19 cellular contexts compared by ENCODE assay signal in the genomic region with DNA sequence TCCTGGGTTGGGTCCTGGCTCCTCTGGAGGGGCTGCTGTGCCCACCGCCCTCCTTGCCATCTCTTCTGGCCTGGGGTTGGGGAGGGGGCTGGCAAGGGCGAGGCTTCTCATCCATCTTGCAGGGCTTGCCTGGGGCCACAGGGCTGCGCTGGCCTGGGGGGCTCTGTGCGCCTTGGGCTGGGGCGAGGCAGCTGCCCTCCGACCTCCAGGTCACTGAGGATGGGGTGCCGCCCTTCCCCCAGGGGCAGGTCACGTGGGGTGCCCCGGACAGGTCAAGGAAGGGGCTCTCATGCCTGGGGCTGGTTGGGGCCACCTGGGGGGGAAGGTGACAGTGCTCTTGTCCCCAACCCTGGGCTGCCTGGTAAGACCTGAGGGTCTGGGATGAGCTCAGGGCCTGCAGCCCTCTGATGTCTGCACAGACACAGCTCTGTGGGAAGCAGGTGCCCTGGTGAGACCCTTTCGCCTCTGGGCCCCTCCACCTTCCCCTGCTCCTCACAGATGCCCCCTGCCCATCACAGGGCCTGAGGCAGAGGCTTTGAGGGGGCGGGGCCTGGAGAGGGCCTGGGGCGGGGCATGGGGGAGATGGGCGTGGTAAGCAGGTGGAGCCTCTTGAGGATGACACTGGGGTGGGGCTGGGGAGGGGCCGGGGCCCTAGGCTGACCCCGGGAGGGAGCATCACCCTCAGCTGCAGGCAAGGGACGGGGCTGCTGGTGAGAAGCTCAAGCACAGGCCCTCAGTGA. TPM values are rescaled to one million over a fixed set of nuclear protein-coding genes. Genes with fewer than 3 reads are reported as not detected.
DNase-seq lines count a peak whose midpoint lies in the region; ATAC-seq, FAIRE-seq and TF ChIP-seq lines count a peak whose summit lies in the region.
"Had no signal": no experiment of that assay in that cellular context is flagged by ENCODE, and none has a peak within 500 bp of the region (broad histone marks: within the 10 kb centered on the region; RNA-seq: fewer than 3 reads in every experiment).

No MANE protein-coding gene starts in this region.

- no peak overlapping the region for H2AFZ ChIP-seq in HCT116 (ENCODE audit: low read depth, low read length, poor library complexity, severe bottlenecking)

- H3K27ac ChIP-seq in HCT116 (ENCODE audit: low read depth, low read length) (no peak overlapping the region), pancreas (no peak overlapping the region)
- H3K27ac ChIP-seq: BLaER1, brain microvascular endothelial cell, skin epidermis had no signal

- RAD21 ChIA-PET in HCT116 (lab: Charles Lee; ENCODE audit: low non-redundant PET in 1 of 2, low total read pairs in 2 of 2, uncharacterized antibody in 2 of 2, unreplicated experiment in 2 of 2), result no interaction called here

- CTCF ChIA-PET in activated CD4-positive, alpha-beta T cell treated with anti-CD3 and anti-CD28 coated beads for 36 hours (lab: Charles Lee), result interaction anchor here (0.6 kb wide), 1 partner anchor 116 kb away, joined by 4 read pairs; no protein-coding TSS in a partner anchor
- CTCF ChIA-PET in HCT116 (lab: Charles Lee), result no interaction called here

- no peaks in the 10 kb centered on the region for H3K9me3 Mint-ChIP-seq in activated CD4-positive, alpha-beta T cell treated with anti-CD3 and anti-CD28 coated beads for 36 hours (ENCODE audit: low read depth)
- H3K9me3 Mint-ChIP-seq in immature natural killer cell, result no peaks in the 10 kb centered on the region

- H3K27ac Mint-ChIP-seq in activated CD4-positive, alpha-beta T cell treated with anti-CD3 and anti-CD28 coated beads for 36 hours, result no peak overlapping the region
- no peak overlapping the region for H3K27ac Mint-ChIP-seq in immature natural killer cell
- H3K27ac Mint-ChIP-seq: activated naive CD8-positive, alpha-beta T cell had no signal

- H3K27me3 ChIP-seq in HCT116 (ENCODE audit: insufficient read depth, low read length) (no peaks in the 10 kb centered on the region), pancreas (no peaks in the 10 kb centered on the region)
- H3K27me3 ChIP-seq: BLaER1 had no signal

- no peak for TF ChIP-seq RAD21 in HCT116 (IDR thresholded peaks at IDR 0.05; ENCODE audit: low read depth)

- H3K4me1 ChIP-seq in HCT116 (ENCODE audit: control insufficient read depth in 1 of 2, insufficient read depth in 2 of 2, low read length in 2 of 2) (no peaks in the 10 kb centered on the region), pancreas (peaks cover 0 to 2% (median 0%) of the 10 kb centered on the region in 3 donors)

- intact Hi-C loops in activated CD4-positive, alpha-beta T cell treated with anti-CD3 and anti-CD28 coated beads for 36 hours (cut with DNase I, micrococcal nuclease), result no loop called here
- intact Hi-C loops in HCT116 (cut with micrococcal nuclease), result no loop called here
- intact Hi-C loops in Right ventricle myocardium superior (cut with DNase I), result no loop called here
- intact Hi-C loops in pancreas (cut with DNase I), result no loop called here

- H3K79me2 ChIP-seq in HCT116 (ENCODE audit: insufficient read depth, low read length), result no peaks in the 10 kb centered on the region

- H3K4me2 ChIP-seq in HCT116 (ENCODE audit: low read length), result no peak overlapping the region
- H3K4me2 ChIP-seq: SK-N-SH had no signal

- no peaks in the 10 kb centered on the region for H3K27me3 Mint-ChIP-seq in activated CD4-positive, alpha-beta T cell treated with anti-CD3 and anti-CD28 coated beads for 36 hours
- H3K27me3 Mint-ChIP-seq in immature natural killer cell (ENCODE audit: low read depth in 3 of 3), result peaks cover 1 to 10% (median 5%) of the 10 kb centered on the region in 3 donors
- H3K27me3 Mint-ChIP-seq: activated naive CD8-positive, alpha-beta T cell had no signal

- H3K9me3 ChIP-seq in HCT116 (ENCODE audit: control insufficient read depth in 1 of 2, insufficient read depth in 1 of 2, low read depth in 1 of 2, low read length in 2 of 2) (no peaks in the 10 kb centered on the region), pancreas (no peaks in the 10 kb centered on the region)
- H3K9me3 ChIP-seq: BLaER1, SK-N-SH had no signal

- no peaks in the 10 kb centered on the region for H4K20me1 ChIP-seq in HCT116 (ENCODE audit: insufficient read depth)
- H4K20me1 ChIP-seq: BLaER1 had no signal

- POLR2A ChIA-PET in activated CD4-positive, alpha-beta T cell treated with anti-CD3 and anti-CD28 coated beads for 36 hours (lab: Charles Lee), result interaction anchor here (0.6 kb wide), 1 partner anchor 50 kb away, joined by 3 read pairs; no protein-coding TSS in a partner anchor
- POLR2A ChIA-PET in HCT116 (lab: Charles Lee), result no interaction called here

- no peak overlapping the region for H3K9ac ChIP-seq in HCT116 (ENCODE audit: low read length)
- H3K9ac ChIP-seq: BLaER1, SK-N-SH had no signal

- H3K36me3 ChIP-seq in HCT116 (ENCODE audit: control insufficient read depth in 1 of 2, insufficient read depth in 2 of 2, low read length in 2 of 2) (no peaks in the 10 kb centered on the region), pancreas (no peaks in the 10 kb centered on the region)
- H3K36me3 ChIP-seq: BLaER1, brain microvascular endothelial cell had no signal

- H3K4me3 ChIP-seq in HCT116 (replicated peaks in 1 of 2; ENCODE audit: low read depth in 1 of 2, low read length in 2 of 2) (no peak overlapping the region), pancreas (no peak overlapping the region)
- H3K4me3 ChIP-seq: BLaER1, skin epidermis had no signal

- no peaks in the 10 kb centered on the region for H3K9me2 ChIP-seq in HCT116 (ENCODE audit: insufficient read depth)
- H3K9me2 ChIP-seq: SK-N-SH had no signal

- 57 to 62% methylated on average over 15 to 16 of the region's 16 CpGs for WGBS in pancreas, 2 donors

- no TSS peak for BruUV-seq in HCT116 (replicated peaks; lab: Mats Ljungman, UMichigan)

- no peak for TF ChIP-seq POLR2A in HCT116 (IDR thresholded peaks at IDR 0.05; ENCODE audit: borderline replicate concordance, extremely low read depth, insufficient read depth, insufficient read length)

- H3K36me3 Mint-ChIP-seq in activated CD4-positive, alpha-beta T cell treated with anti-CD3 and anti-CD28 coated beads for 36 hours (ENCODE audit: low read depth), result no peaks in the 10 kb centered on the region
- H3K36me3 Mint-ChIP-seq in immature natural killer cell, result no peaks in the 10 kb centered on the region
- H3K36me3 Mint-ChIP-seq: activated naive CD8-positive, alpha-beta T cell had no signal

- peak; percentile 45 for DNase-seq in activated CD4-positive, alpha-beta T cell treated with anti-CD3 and anti-CD28 coated beads for 36 hours
- DNase-seq in activated CD4-positive, alpha-beta T cell treated with anti-CD3 and anti-CD28 coated beads for 1 hour, result no peak
- DNase-seq in HCT116 (ENCODE audit: low read depth, low spot score) (no peak), Right ventricle myocardium superior (peak; percentile 32), pancreas (peak in 4 of 6 donors; percentile 10 to 68 (median 38)), NCI-H510A treated with DMSO at 0.1 percent for 48 hours (lab: John Stamatoyannopoulos, UW) (no peak), immature natural killer cell (no peak), NCI-H82 (lab: John Stamatoyannopoulos, UW) (no peak)
- DNase-seq: brain microvascular endothelial cell; NCI-H146; NCI-H774; SK-N-SH; stimulated activated CD4-positive, alpha-beta T cell treated with anti-CD3 and anti-CD28 coated beads, Interleukin-4, amount 100 ng/mL, for 24 hours; substantia nigra; T-helper 9 cell had no signal

- no peak for ATAC-seq in activated CD4-positive, alpha-beta T cell treated with anti-CD3 and anti-CD28 coated beads for 36 hours
- peak; percentile 85 for ATAC-seq in HCT116
- no peak for ATAC-seq in Right ventricle myocardium superior (ENCODE audit: poor library complexity)
- ATAC-seq in pancreas, result no peak
- ATAC-seq: left colon had no signal

- no peak overlapping the region for H3K4me3 Mint-ChIP-seq in activated CD4-positive, alpha-beta T cell treated with anti-CD3 and anti-CD28 coated beads for 36 hours
- no peak overlapping the region for H3K4me3 Mint-ChIP-seq in immature natural killer cell
- H3K4me3 Mint-ChIP-seq: activated naive CD8-positive, alpha-beta T cell had no signal

- no peak for FAIRE-seq in pancreas (lab: Jason Lieb, UNC)

- H3K4me1 Mint-ChIP-seq in activated CD4-positive, alpha-beta T cell treated with anti-CD3 and anti-CD28 coated beads for 36 hours, result peaks cover 13% of the 10 kb centered on the region
- peaks cover 14 to 28% of the 10 kb centered on the region in 2 donors for H3K4me1 Mint-ChIP-seq in immature natural killer cell

- TF ChIP-seq CTCF in HCT116 (IDR thresholded peaks at IDR 0.05 in 2 of 3, conservative IDR thresholded peaks at IDR 0.05 in 1 of 3; ENCODE audit: borderline replicate concordance in 1 of 3, insufficient read depth in 1 of 3, low read depth in 2 of 3, low read length in 2 of 3), result no peak
- no peak for TF ChIP-seq CTCF in pancreas (IDR thresholded peaks at IDR 0.05)

TF ChIP-seq in HCT116, 20 proteins besides CTCF, POLR2A, EP300 and RAD21 (continues in another document):
- no peak for TF ChIP-seq EZH2phosphoT487 (IDR thresholded peaks at IDR 0.05; ENCODE audit: borderline replicate concordance)
- TF ChIP-seq, protein P1, sequence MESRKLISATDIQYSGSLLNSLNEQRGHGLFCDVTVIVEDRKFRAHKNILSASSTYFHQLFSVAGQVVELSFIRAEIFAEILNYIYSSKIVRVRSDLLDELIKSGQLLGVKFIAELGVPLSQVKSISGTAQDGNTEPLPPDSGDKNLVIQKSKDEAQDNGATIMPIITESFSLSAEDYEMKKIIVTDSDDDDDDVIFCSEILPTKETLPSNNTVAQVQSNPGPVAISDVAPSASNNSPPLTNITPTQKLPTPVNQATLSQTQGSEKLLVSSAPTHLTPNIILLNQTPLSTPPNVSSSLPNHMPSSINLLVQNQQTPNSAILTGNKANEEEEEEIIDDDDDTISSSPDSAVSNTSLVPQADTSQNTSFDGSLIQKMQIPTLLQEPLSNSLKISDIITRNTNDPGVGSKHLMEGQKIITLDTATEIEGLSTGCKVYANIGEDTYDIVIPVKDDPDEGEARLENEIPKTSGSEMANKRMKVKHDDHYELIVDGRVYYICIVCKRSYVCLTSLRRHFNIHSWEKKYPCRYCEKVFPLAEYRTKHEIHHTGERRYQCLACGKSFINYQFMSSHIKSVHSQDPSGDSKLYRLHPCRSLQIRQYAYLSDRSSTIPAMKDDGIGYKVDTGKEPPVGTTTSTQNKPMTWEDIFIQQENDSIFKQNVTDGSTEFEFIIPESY (IDR thresholded peaks at IDR 0.05; ENCODE audit: extremely low read depth, insufficient replicate concordance, low read length), result no peak
- TF ChIP-seq ZNF274 (IDR thresholded peaks at IDR 0.05; ENCODE audit: low read depth, low read length), result no peak

RNA-seq across cellular contexts. Expression of a gene that starts 17.1 kb away (rescaled TPM):
- total RNA-seq in activated CD4-positive, alpha-beta T cell treated with anti-CD3 and anti-CD28 coated beads for 36 hours, result 1 to 10 TPM; 2.1 to 2.4 TPM
- total RNA-seq in HCT116 (2021; ENCODE audit: unreplicated experiment) (1.5 TPM), Right ventricle myocardium superior (0.91 TPM), pancreas (1 to 10 TPM in 3 of 6 donors, under 1 TPM in 3; 0.60 to 1.2 (median 0.86) TPM)
- 0.85 and 1.1 TPM in 2 replicates for polyA plus RNA-seq in HCT116 (2012)
- polyA plus RNA-seq in pancreas (1 to 10 TPM in 1 of 2 donors, under 1 TPM in 1; 0.84 to 1.9 TPM), immature natural killer cell (1 to 10 TPM in 2 of 3 donors, under 1 TPM in 1; 0.66 to 1.7 (median 1.5) TPM)

Comparison
In these comparisons a context has a peak if more than half of its experiments do, and no peak if none do; other contexts are left out.
1. DNase-seq: peak in activated CD4-positive, alpha-beta T cell treated with anti-CD3 and anti-CD28 coated beads for 36 hours (single experiment), Right ventricle myocardium superior (single experiment) and pancreas (4 of 6); none in activated CD4-positive, alpha-beta T cell treated with anti-CD3 and anti-CD28 coated beads for 1 hour (single experiment), HCT116 (single experiment), NCI-H510A treated with DMSO at 0.1 percent for 48 hours (single experiment), immature natural killer cell (0 of 3) and NCI-H82 (single experiment).